In genomic region chr6:37679539-37680476, GRCh38 we compare ENCODE assay signal across 11 cellular contexts. TPM values are rescaled to one million over a fixed set of nuclear protein-coding genes. Genes with fewer than 3 reads are reported as not detected.
DNase-seq lines count a peak whose midpoint lies in the region; ATAC-seq and TF ChIP-seq lines count a peak whose summit lies in the region.
"Had no signal": no experiment of that assay in that cellular context is flagged by ENCODE, and none has a peak within 500 bp of the region (broad histone marks: within the 10 kb centered on the region; RNA-seq: fewer than 3 reads in every experiment).

No MANE protein-coding gene starts in this region.

- no peaks in the 10 kb centered on the region for H3K9me3 Mint-ChIP-seq in activated CD4-positive, alpha-beta T cell treated with anti-CD3 and anti-CD28 coated beads for 36 hours (ENCODE audit: low read depth)

- H3K4me1 ChIP-seq in transverse colon = no peaks in the 10 kb centered on the region

- no peak overlapping the region for H3K27ac Mint-ChIP-seq in activated CD4-positive, alpha-beta T cell treated with anti-CD3 and anti-CD28 coated beads for 36 hours

- intact Hi-C loops in transverse colon (cut with DNase I; ENCODE audit: low total_unique reads) = no loop called here
- intact Hi-C loops in activated CD4-positive, alpha-beta T cell treated with anti-CD3 and anti-CD28 coated beads for 36 hours (cut with DNase I, micrococcal nuclease) = no loop called here

- no peaks in the 10 kb centered on the region for H3K36me3 ChIP-seq in transverse colon

- no peak for TF ChIP-seq EP300 in transverse colon (IDR thresholded peaks at IDR 0.05; ENCODE audit: low read depth)

- TF ChIP-seq POLR2A in transverse colon (IDR thresholded peaks at IDR 0.05) = no peak

- peaks cover 4% of the 10 kb centered on the region for H3K27me3 Mint-ChIP-seq in activated CD4-positive, alpha-beta T cell treated with anti-CD3 and anti-CD28 coated beads for 36 hours

- peak; percentile 96 for DNase-seq in kidney glomerular epithelial cell (lab: John Stamatoyannopoulos, UW)
- DNase-seq in coronary artery (ENCODE audit: low spot score) = no peak
- no peak for DNase-seq in transverse colon
- no peak for DNase-seq in cerebellar cortex (ENCODE audit: low spot score)
- no peak for DNase-seq in activated CD4-positive, alpha-beta T cell treated with anti-CD3 and anti-CD28 coated beads for 36 hours
- DNase-seq: central memory CD4-positive, alpha-beta T cell; GM23248 had no signal

- CTCF ChIA-PET in activated CD4-positive, alpha-beta T cell treated with anti-CD3 and anti-CD28 coated beads for 36 hours (lab: Charles Lee) = interaction anchor here (0.7 to 0.9 kb wide), 2 partner anchors 9 to 418 kb away, joined by 3 read pairs; no protein-coding TSS in a partner anchor

- H3K9me3 ChIP-seq in transverse colon = no peaks in the 10 kb centered on the region

- TF ChIP-seq CTCF in coronary artery (IDR thresholded peaks at IDR 0.05) (no peak), transverse colon (IDR thresholded peaks at IDR 0.05) (no peak)

- no peaks in the 10 kb centered on the region for H3K36me3 Mint-ChIP-seq in activated CD4-positive, alpha-beta T cell treated with anti-CD3 and anti-CD28 coated beads for 36 hours (ENCODE audit: low read depth)

- in situ Hi-C loops in transverse colon (cut with MboI; ENCODE audit: low pct_ligation_motif_present in 1 of 4, low pct_unique_long_range_greater_than_20kb in 1 of 4, low sequenced_read_pairs in 3 of 4) = loop anchor here in 1 of 4 donors (25.0 kb wide), 1 partner anchor 343 kb away; no protein-coding TSS in a partner anchor

- no peak overlapping the region for H3K4me3 ChIP-seq in coronary artery
- H3K4me3 ChIP-seq in transverse colon = no peak overlapping the region
- H3K4me3 ChIP-seq: GM23248, SK-N-MC had no signal

- 69 to 78% methylated on average over 5 to 18 of the region's 18 CpGs for WGBS in transverse colon (ENCODE audit: low coverage in 1 of 2), 2 donors

- no peak overlapping the region for H3K4me3 Mint-ChIP-seq in activated CD4-positive, alpha-beta T cell treated with anti-CD3 and anti-CD28 coated beads for 36 hours

- H3K27me3 ChIP-seq in transverse colon = no peaks in the 10 kb centered on the region

- H3K27ac ChIP-seq in coronary artery = no peak overlapping the region
- no peak overlapping the region for H3K27ac ChIP-seq in transverse colon
- H3K27ac ChIP-seq: GM23248, SK-N-MC had no signal

- POLR2A ChIA-PET in activated CD4-positive, alpha-beta T cell treated with anti-CD3 and anti-CD28 coated beads for 36 hours (lab: Charles Lee) = no interaction called here

- no peaks in the 10 kb centered on the region for H3K4me1 Mint-ChIP-seq in activated CD4-positive, alpha-beta T cell treated with anti-CD3 and anti-CD28 coated beads for 36 hours

- ATAC-seq in GM18502 (IDR thresholded peaks at IDR 0.05; ENCODE audit: poor library complexity, unreplicated experiment) (peak; percentile 81), GM21423 (IDR thresholded peaks at IDR 0.05; ENCODE audit: unreplicated experiment) (peak; percentile 74), HG03565 (IDR thresholded peaks at IDR 0.05; ENCODE audit: unreplicated experiment) (peak; percentile 52)
- no peak for ATAC-seq in activated CD4-positive, alpha-beta T cell treated with anti-CD3 and anti-CD28 coated beads for 36 hours

RNA-seq across cellular contexts. Expression of gene MDGA1, which starts 17.9 kb away (rescaled TPM):
- total RNA-seq in transverse colon = 10 to 100 TPM in 1 of 4 donors, 1 to 10 TPM in 1, under 1 TPM in 2; 0.68 to 50.5 (median 2.2) TPM
- under 1 TPM; 0.02 to 0.14 TPM for total RNA-seq in activated CD4-positive, alpha-beta T cell treated with anti-CD3 and anti-CD28 coated beads for 36 hours
